12 cellular contexts compared by ENCODE assay signal in the genomic region with DNA sequence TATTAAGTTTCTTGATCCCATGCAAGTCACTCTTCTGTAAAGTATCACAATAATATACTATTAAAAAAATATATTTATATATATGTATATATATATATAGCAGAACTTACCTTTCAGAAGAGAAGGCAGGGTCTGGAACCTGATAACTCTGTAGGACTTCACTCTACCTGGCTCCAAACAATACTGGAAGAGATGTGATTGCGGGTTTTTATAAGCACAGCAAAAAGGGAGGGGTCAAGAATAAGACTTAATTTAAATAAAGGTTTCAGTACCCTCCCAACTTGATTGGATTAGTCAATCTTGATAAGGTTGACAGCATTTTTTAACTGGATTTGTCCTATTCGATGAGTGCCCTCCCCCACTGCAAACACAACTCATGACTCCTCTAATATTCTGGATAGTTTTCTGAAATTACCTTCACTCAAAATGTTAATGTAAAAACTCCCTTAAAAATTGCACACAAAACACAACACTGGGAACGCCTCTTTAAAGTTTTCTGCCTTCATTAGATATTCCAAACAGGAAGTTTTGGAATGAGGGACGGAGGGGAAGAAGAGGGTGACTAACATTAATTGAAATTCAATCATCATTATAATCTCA. TPM values are rescaled to one million over a fixed set of nuclear protein-coding genes. Genes with fewer than 3 reads are reported as not detected.
A peak's percentile ranks its signal among the peaks of the same experiment; 100 is the strongest.
DNase-seq lines count a peak whose midpoint lies in the region; ATAC-seq and TF ChIP-seq lines count a peak whose summit lies in the region.
"Had no signal": no experiment of that assay in that cellular context is flagged by ENCODE, and none has a peak within 500 bp of the region (broad histone marks: within the 10 kb centered on the region; RNA-seq: fewer than 3 reads in every experiment).

No MANE protein-coding gene starts in this region.

- no peak overlapping the region for H3K4me3 ChIP-seq in thyroid gland (replicated peaks in 1 of 3)

- H3K4me3 Mint-ChIP-seq in activated T-cell treated with anti-CD3 and anti-CD28 coated beads, Interleukin-2, amount 50 U/mL, for 72 hours: peak overlapping the region in 1 of 2 donors; percentile 59
- H3K4me3 Mint-ChIP-seq in WTC11: no peak overlapping the region

- peaks cover 43% of the 10 kb centered on the region for H3K4me1 Mint-ChIP-seq in activated T-cell treated with anti-CD3 and anti-CD28 coated beads, Interleukin-2, amount 50 U/mL, for 72 hours (ENCODE audit: low read depth)
- H3K4me1 Mint-ChIP-seq in WTC11: peaks cover 50% of the 10 kb centered on the region

- TF ChIP-seq POLR2A in thyroid gland (IDR thresholded peaks at IDR 0.05): no peak

- H3K36me3 ChIP-seq in thyroid gland: no peaks in the 10 kb centered on the region

- CTCF ChIA-PET in WTC11 (lab: Charles Lee): interaction anchor here (0.6 to 1.8 kb wide), 3 partner anchors 62 to 338 kb away, joined by 3 to 4 read pairs (median 4); no protein-coding TSS in a partner anchor

- POLR2A ChIA-PET in WTC11 (lab: Charles Lee): no interaction called here

- intact Hi-C loops in thyroid gland (cut with DNase I): no loop called here

- H3K4me1 ChIP-seq in thyroid gland: peaks cover 15 to 17% of the 10 kb centered on the region in 2 donors

- no peaks in the 10 kb centered on the region for H3K36me3 Mint-ChIP-seq in activated T-cell treated with anti-CD3 and anti-CD28 coated beads, Interleukin-2, amount 50 U/mL, for 72 hours (ENCODE audit: insufficient read depth in 2 of 2)
- H3K36me3 Mint-ChIP-seq in WTC11: no peaks in the 10 kb centered on the region
- H3K36me3 Mint-ChIP-seq: naive B cell had no signal

- peak overlapping the region; percentile 7 for H3K27ac Mint-ChIP-seq in activated T-cell treated with anti-CD3 and anti-CD28 coated beads, Interleukin-2, amount 50 U/mL, for 72 hours
- H3K27ac Mint-ChIP-seq in WTC11: peak overlapping the region; percentile 28

- H3K9me3 Mint-ChIP-seq in activated T-cell treated with anti-CD3 and anti-CD28 coated beads, Interleukin-2, amount 50 U/mL, for 72 hours: no peaks in the 10 kb centered on the region
- H3K9me3 Mint-ChIP-seq in WTC11: no peaks in the 10 kb centered on the region
- H3K9me3 Mint-ChIP-seq: naive B cell had no signal

- TF ChIP-seq CTCF in WTC11 (IDR thresholded peaks at IDR 0.05): no peak
- no peak for TF ChIP-seq CTCF in thyroid gland (IDR thresholded peaks at IDR 0.05)

- H3K27ac ChIP-seq in thyroid gland: peak overlapping the region in 2 of 3 donors; percentile 91 to 95

- no peaks in the 10 kb centered on the region for H3K9me3 ChIP-seq in thyroid gland

- WGBS in thyroid gland, 2 donors: 71 to 75% methylated on average over 4 of the region's 4 CpGs

- no peaks in the 10 kb centered on the region for H3K27me3 Mint-ChIP-seq in activated T-cell treated with anti-CD3 and anti-CD28 coated beads, Interleukin-2, amount 50 U/mL, for 72 hours (ENCODE audit: low read depth)
- no peaks in the 10 kb centered on the region for H3K27me3 Mint-ChIP-seq in WTC11 (ENCODE audit: low read depth)
- H3K27me3 Mint-ChIP-seq: naive B cell had no signal

- H3K27me3 ChIP-seq in thyroid gland: no peaks in the 10 kb centered on the region

- DNase-seq in activated T-cell treated with anti-CD3 and anti-CD28 coated beads, Interleukin-2, amount 50 U/mL, for 72 hours: no peak
- DNase-seq in activated T-cell treated with anti-CD3 and anti-CD28 coated beads for 4 hours: no peak
- no peak for DNase-seq in WTC11 (ENCODE audit: low spot score)
- peak; percentile 45 for DNase-seq in kidney tubule cell (ENCODE audit: low spot score)
- no peak for DNase-seq in thyroid gland
- no peak for DNase-seq in mesenteric fat pad (ENCODE audit: low spot score)
- DNase-seq in NCI-H510A (lab: John Stamatoyannopoulos, UW): no peak
- no peak for DNase-seq in NCI-H1694 treated with DMSO at 0.1 percent for 48 hours (lab: John Stamatoyannopoulos, UW)
- DNase-seq: AML-193, GDM1, naive B cell, NCI-H1694 had no signal

- no peak for ATAC-seq in activated T-cell treated with anti-CD3 and anti-CD28 coated beads, Interleukin-2, amount 50 U/mL, for 72 hours (replicated peaks in 1 of 2)
- no peak for ATAC-seq in WTC11

TF ChIP-seq in WTC11, 78 proteins besides CTCF, POLR2A, EP300 and RAD21:
- no peak for TF ChIP-seq ATF1 (CRISPR knock-in tag; IDR thresholded peaks at IDR 0.05)
- TF ChIP-seq, protein P1, sequence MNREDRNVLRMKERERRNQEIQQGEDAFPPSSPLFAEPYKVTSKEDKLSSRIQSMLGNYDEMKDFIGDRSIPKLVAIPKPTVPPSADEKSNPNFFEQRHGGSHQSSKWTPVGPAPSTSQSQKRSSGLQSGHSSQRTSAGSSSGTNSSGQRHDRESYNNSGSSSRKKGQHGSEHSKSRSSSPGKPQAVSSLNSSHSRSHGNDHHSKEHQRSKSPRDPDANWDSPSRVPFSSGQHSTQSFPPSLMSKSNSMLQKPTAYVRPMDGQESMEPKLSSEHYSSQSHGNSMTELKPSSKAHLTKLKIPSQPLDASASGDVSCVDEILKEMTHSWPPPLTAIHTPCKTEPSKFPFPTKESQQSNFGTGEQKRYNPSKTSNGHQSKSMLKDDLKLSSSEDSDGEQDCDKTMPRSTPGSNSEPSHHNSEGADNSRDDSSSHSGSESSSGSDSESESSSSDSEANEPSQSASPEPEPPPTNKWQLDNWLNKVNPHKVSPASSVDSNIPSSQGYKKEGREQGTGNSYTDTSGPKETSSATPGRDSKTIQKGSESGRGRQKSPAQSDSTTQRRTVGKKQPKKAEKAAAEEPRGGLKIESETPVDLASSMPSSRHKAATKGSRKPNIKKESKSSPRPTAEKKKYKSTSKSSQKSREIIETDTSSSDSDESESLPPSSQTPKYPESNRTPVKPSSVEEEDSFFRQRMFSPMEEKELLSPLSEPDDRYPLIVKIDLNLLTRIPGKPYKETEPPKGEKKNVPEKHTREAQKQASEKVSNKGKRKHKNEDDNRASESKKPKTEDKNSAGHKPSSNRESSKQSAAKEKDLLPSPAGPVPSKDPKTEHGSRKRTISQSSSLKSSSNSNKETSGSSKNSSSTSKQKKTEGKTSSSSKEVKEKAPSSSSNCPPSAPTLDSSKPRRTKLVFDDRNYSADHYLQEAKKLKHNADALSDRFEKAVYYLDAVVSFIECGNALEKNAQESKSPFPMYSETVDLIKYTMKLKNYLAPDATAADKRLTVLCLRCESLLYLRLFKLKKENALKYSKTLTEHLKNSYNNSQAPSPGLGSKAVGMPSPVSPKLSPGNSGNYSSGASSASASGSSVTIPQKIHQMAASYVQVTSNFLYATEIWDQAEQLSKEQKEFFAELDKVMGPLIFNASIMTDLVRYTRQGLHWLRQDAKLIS (CRISPR knock-in tag; IDR thresholded peaks at IDR 0.05; ENCODE audit: borderline replicate concordance): no peak
- TF ChIP-seq, protein P2, sequence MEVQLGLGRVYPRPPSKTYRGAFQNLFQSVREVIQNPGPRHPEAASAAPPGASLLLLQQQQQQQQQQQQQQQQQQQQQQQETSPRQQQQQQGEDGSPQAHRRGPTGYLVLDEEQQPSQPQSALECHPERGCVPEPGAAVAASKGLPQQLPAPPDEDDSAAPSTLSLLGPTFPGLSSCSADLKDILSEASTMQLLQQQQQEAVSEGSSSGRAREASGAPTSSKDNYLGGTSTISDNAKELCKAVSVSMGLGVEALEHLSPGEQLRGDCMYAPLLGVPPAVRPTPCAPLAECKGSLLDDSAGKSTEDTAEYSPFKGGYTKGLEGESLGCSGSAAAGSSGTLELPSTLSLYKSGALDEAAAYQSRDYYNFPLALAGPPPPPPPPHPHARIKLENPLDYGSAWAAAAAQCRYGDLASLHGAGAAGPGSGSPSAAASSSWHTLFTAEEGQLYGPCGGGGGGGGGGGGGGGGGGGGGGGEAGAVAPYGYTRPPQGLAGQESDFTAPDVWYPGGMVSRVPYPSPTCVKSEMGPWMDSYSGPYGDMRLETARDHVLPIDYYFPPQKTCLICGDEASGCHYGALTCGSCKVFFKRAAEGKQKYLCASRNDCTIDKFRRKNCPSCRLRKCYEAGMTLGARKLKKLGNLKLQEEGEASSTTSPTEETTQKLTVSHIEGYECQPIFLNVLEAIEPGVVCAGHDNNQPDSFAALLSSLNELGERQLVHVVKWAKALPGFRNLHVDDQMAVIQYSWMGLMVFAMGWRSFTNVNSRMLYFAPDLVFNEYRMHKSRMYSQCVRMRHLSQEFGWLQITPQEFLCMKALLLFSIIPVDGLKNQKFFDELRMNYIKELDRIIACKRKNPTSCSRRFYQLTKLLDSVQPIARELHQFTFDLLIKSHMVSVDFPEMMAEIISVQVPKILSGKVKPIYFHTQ (CRISPR knock-in tag; IDR thresholded peaks at IDR 0.05): no peak
- TF ChIP-seq, protein P3, sequence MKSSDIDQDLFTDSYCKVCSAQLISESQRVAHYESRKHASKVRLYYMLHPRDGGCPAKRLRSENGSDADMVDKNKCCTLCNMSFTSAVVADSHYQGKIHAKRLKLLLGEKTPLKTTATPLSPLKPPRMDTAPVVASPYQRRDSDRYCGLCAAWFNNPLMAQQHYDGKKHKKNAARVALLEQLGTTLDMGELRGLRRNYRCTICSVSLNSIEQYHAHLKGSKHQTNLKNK (CRISPR knock-in tag; IDR thresholded peaks at IDR 0.05): no peak
- no peak for TF ChIP-seq ETV6 (CRISPR knock-in tag; IDR thresholded peaks at IDR 0.05)
- no peak for TF ChIP-seq NFE2L1 (CRISPR knock-in tag; IDR thresholded peaks at IDR 0.05)
- TF ChIP-seq ZNF232 (CRISPR knock-in tag; IDR thresholded peaks at IDR 0.05): no peak
- TF ChIP-seq, protein P4, sequence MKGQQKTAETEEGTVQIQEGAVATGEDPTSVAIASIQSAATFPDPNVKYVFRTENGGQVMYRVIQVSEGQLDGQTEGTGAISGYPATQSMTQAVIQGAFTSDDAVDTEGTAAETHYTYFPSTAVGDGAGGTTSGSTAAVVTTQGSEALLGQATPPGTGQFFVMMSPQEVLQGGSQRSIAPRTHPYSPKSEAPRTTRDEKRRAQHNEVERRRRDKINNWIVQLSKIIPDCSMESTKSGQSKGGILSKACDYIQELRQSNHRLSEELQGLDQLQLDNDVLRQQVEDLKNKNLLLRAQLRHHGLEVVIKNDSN (CRISPR knock-in tag; IDR thresholded peaks at IDR 0.05): no peak
- no peak for TF ChIP-seq CREM (CRISPR knock-in tag; IDR thresholded peaks at IDR 0.05)
TF ChIP-seq in WTC11: peak in this region for 0.

RNA-seq across cellular contexts. Expression of a gene that starts 4.0 kb away (rescaled TPM):
- total RNA-seq in activated T-cell treated with anti-CD3 and anti-CD28 coated beads, Interleukin-2, amount 50 U/mL, for 72 hours: 10 to 100 TPM; 66.4 to 67.2 TPM
- 75.6 to 84.0 TPM (median 77.7 TPM) in 3 replicates for total RNA-seq in WTC11 (2021)
- total RNA-seq in thyroid gland: 10 to 100 TPM; 18.0 to 42.8 (median 27.8) TPM
- total RNA-seq in mesenteric fat pad: 61.4 TPM
